Comparison of ENCODE assay signal across 9 cellular contexts in the genomic region with DNA sequence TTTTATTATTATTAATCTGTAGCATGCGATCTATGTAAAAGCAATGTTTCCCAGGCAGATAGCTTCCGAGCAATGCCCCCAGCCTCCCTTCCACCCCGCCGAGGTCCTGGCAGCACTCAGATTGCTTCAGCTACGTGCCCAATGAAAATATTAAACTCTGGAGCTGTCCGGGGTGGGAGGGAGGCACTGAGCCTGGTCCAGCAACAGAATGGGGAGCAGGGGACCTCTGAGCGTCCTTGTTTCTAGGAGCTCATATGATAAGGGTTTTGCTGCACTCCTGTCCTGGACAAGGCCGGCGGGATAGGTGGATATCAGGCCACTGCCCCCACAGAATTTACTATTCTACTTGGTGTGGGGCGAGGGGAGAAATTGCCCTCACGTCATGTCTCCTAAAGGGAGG. TPM values are rescaled to one million over a fixed set of nuclear protein-coding genes. Genes with fewer than 3 reads are reported as not detected.
DNase-seq lines count a peak whose midpoint lies in the region; ATAC-seq and TF ChIP-seq lines count a peak whose summit lies in the region.
"Had no signal": no experiment of that assay in that cellular context is flagged by ENCODE, and none has a peak within 500 bp of the region (broad histone marks: within the 10 kb centered on the region; RNA-seq: fewer than 3 reads in every experiment).

No MANE protein-coding gene starts in this region.

- POLR2A ChIA-PET in naive thymus-derived CD8-positive, alpha-beta T cell (lab: Charles Lee), result no interaction called here

- peak overlapping the region in 36 of 59 donors; percentile 38 to 73 (median 63) for H3K4me3 ChIP-seq in dorsolateral prefrontal cortex
- H3K4me3 ChIP-seq: SJCRH30 had no signal

- no peak overlapping the region for H3K27ac ChIP-seq in dorsolateral prefrontal cortex
- H3K27ac ChIP-seq: SJCRH30 had no signal

- no peak for TF ChIP-seq CTCF in dorsolateral prefrontal cortex (IDR thresholded peaks at IDR 0.05 in 54 of 56, conservative IDR thresholded peaks at IDR 0.05 in 2 of 56; ENCODE audit: low read depth in 1 of 56, partially characterized antibody in 56 of 56)

- no peak for DNase-seq in stimulated activated naive CD8-positive, alpha-beta T cell treated with anti-CD3 and anti-CD28 coated beads, Interleukin-15, Interleukin-2, amounts not matched to agents 100 U/mL and 50 U/mL, for 24 hours
- no peak for DNase-seq in dorsolateral prefrontal cortex
- DNase-seq in naive thymus-derived CD8-positive, alpha-beta T cell, result no peak
- DNase-seq in stimulated activated CD4-positive, alpha-beta T cell treated with anti-CD3 and anti-CD28 coated beads, Interleukin-12 subunit alpha, Interleukin-12 subunit beta, amount 100 ng/mL, for 4 hours, result no peak
- DNase-seq in stimulated activated CD4-positive, alpha-beta T cell treated with anti-CD3 and anti-CD28 coated beads, Interleukin-4, amount 100 ng/mL, for 24 hours, result no peak
- DNase-seq: SJCRH30 had no signal

- no peaks in the 10 kb centered on the region for H3K36me3 Mint-ChIP-seq in stimulated activated naive CD8-positive, alpha-beta T cell treated with anti-CD3 and anti-CD28 coated beads, Interleukin-15, Interleukin-2, amounts not matched to agents 100 ng/mL and 50 ng/mL, for 24 hours (ENCODE audit: low read depth)
- H3K36me3 Mint-ChIP-seq in naive thymus-derived CD8-positive, alpha-beta T cell, result no peaks in the 10 kb centered on the region

- H3K4me1 Mint-ChIP-seq in stimulated activated naive CD8-positive, alpha-beta T cell treated with anti-CD3 and anti-CD28 coated beads, Interleukin-15, Interleukin-2, amounts not matched to agents 100 ng/mL and 50 ng/mL, for 24 hours (ENCODE audit: low read depth), result peaks cover 16% of the 10 kb centered on the region
- peaks cover 12 to 34% (median 23%) of the 10 kb centered on the region in 4 donors for H3K4me1 Mint-ChIP-seq in naive thymus-derived CD8-positive, alpha-beta T cell

- ATAC-seq in stimulated activated naive CD8-positive, alpha-beta T cell treated with anti-CD3 and anti-CD28 coated beads, Interleukin-15, Interleukin-2, amounts not matched to agents 100 U/mL and 50 U/mL, for 24 hours, result no peak
- ATAC-seq in naive thymus-derived CD8-positive, alpha-beta T cell, result no peak
- no peak for ATAC-seq in HG02852 (IDR thresholded peaks at IDR 0.05; ENCODE audit: unreplicated experiment)
- no peak for ATAC-seq in activated CD4-positive, CD25-positive, alpha-beta regulatory T cell treated with anti-CD3 and anti-CD28 coated beads, Interleukin-2, amount 50 U/mL, for 24 hours

- H3K9me3 Mint-ChIP-seq in stimulated activated naive CD8-positive, alpha-beta T cell treated with anti-CD3 and anti-CD28 coated beads, Interleukin-15, Interleukin-2, amounts not matched to agents 100 ng/mL and 50 ng/mL, for 24 hours, result no peaks in the 10 kb centered on the region
- no peaks in the 10 kb centered on the region for H3K9me3 Mint-ChIP-seq in naive thymus-derived CD8-positive, alpha-beta T cell

- peaks cover 0 to 57% (median 30%) of the 10 kb centered on the region in 45 donors for H3K27me3 ChIP-seq in dorsolateral prefrontal cortex
- H3K27me3 ChIP-seq: SJCRH30 had no signal

- peak overlapping the region; percentile 36 for H3K4me3 Mint-ChIP-seq in stimulated activated naive CD8-positive, alpha-beta T cell treated with anti-CD3 and anti-CD28 coated beads, Interleukin-15, Interleukin-2, amounts not matched to agents 100 ng/mL and 50 ng/mL, for 24 hours
- peak overlapping the region in 9 of 10 donors; percentile 11 to 79 (median 56) for H3K4me3 Mint-ChIP-seq in naive thymus-derived CD8-positive, alpha-beta T cell

- peaks cover 25% of the 10 kb centered on the region for H3K27me3 Mint-ChIP-seq in stimulated activated naive CD8-positive, alpha-beta T cell treated with anti-CD3 and anti-CD28 coated beads, Interleukin-15, Interleukin-2, amounts not matched to agents 100 ng/mL and 50 ng/mL, for 24 hours
- H3K27me3 Mint-ChIP-seq in naive thymus-derived CD8-positive, alpha-beta T cell, result peaks cover 0 to 19% (median 9%) of the 10 kb centered on the region in 5 donors

- intact Hi-C loops in dorsolateral prefrontal cortex (cut with DNase I), result no loop called here

- H3K27ac Mint-ChIP-seq in stimulated activated naive CD8-positive, alpha-beta T cell treated with anti-CD3 and anti-CD28 coated beads, Interleukin-15, Interleukin-2, amounts not matched to agents 100 ng/mL and 50 ng/mL, for 24 hours, result no peak overlapping the region
- H3K27ac Mint-ChIP-seq in naive thymus-derived CD8-positive, alpha-beta T cell, result peak overlapping the region in 2 of 10 donors; percentile 6 to 18

RNA-seq across cellular contexts. Expression of gene CDK1, which starts 44.5 kb away (rescaled TPM):
- total RNA-seq in dorsolateral prefrontal cortex, result 1 to 10 TPM in 38 of 120 experiments, under 1 TPM in 75, not detected in 7; 0.25 to 4.0 (median 0.81) TPM
- total RNA-seq in naive thymus-derived CD8-positive, alpha-beta T cell, result under 1 TPM; 0.22 to 0.73 TPM
- under 1 TPM in 2 of 3 donors, not detected in 1; 0.31 to 0.56 TPM for polyA plus RNA-seq in naive thymus-derived CD8-positive, alpha-beta T cell
